ENCODE assay signal across 8 cellular contexts in the genomic region with DNA sequence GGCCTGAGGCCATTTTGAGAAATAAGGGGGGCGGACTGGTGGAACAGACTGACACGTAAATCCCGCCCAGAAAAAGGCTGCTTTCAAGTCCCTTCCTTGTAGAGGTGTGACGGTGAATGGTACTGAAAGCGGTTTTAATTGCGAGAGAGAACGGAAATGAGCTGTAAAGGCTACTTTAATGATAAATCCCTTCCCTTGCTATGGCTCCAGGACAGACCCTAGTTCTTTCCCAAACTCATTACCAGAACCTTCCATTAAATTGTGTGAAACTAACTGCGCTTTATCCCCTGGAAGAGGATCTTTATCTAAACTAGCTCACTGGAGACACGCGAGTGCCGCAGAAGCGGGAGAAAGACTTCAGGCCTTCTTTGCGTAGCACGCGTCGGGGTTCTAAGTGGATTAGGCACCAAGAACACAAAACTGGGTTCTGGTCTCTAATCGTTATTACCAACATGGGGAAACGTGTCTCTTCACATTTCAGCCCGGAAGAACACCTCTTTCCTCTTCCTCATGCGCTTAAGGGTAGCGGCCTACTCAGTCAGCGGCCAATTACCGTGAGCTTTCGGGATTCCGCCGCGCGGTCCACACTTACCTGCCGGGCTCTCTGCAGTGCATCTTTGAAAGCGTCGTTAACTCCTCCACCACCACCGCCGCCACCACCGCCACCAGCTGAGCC.
DNase-seq lines count a peak whose midpoint lies in the region; ATAC-seq and TF ChIP-seq lines count a peak whose summit lies in the region.

No MANE protein-coding gene starts in this region.

- TF ChIP-seq CTCF in WERI-Rb-1 (IDR thresholded peaks at IDR 0.05; ENCODE audit: low read depth, low read length) (no peak), cardiac fibroblast (IDR thresholded peaks at IDR 0.05; ENCODE audit: low read depth, low read length) (no peak)

- in situ Hi-C loops in ACHN (cut with HindIII; ENCODE audit: low pct_ligation_motif_present, low pct_unique_long_range_greater_than_20kb, low sequenced_read_pairs) = no loop called here

- H3K4me3 ChIP-seq in WERI-Rb-1 (ENCODE audit: low read depth, low read length) (peak overlapping the region; percentile 89), cardiac fibroblast (replicated peaks in 1 of 2; ENCODE audit: low read depth in 2 of 2, low read length in 2 of 2) (peak overlapping the region; percentile 72 to 82)

- H3K36me3 ChIP-seq in WERI-Rb-1 = peaks cover 51% of the 10 kb centered on the region

- H3K27me3 ChIP-seq in WERI-Rb-1 (ENCODE audit: insufficient read depth, low read depth, severe bottlenecking) (no peaks in the 10 kb centered on the region), layer of hippocampus (ENCODE audit: control insufficient read depth, insufficient read depth, low read length) (no peaks in the 10 kb centered on the region)

- ATAC-seq in GM18907 (IDR thresholded peaks at IDR 0.05; ENCODE audit: unreplicated experiment) = peak; percentile 76
- ATAC-seq in HG03108 (IDR thresholded peaks at IDR 0.05; ENCODE audit: unreplicated experiment) = peak; percentile 74

- peak; percentile 87 for DNase-seq in ACHN
- DNase-seq in NCI-H2171 treated with DMSO at 0.1 percent for 48 hours (lab: John Stamatoyannopoulos, UW) = peak; percentile 82
- DNase-seq in WERI-Rb-1 = peak; percentile 72
- DNase-seq in cardiac fibroblast (ENCODE audit: low read depth in 2 of 2) = peak; percentile 95 to 96
- DNase-seq in stimulated activated CD4-positive, alpha-beta T cell treated with anti-CD3 and anti-CD28 coated beads, Interleukin-1b, Interleukin-23, amount 100 ng/mL, for 4 hours (ENCODE audit: low read depth in 2 of 2) = peak; percentile 24 to 65

- H3K27ac ChIP-seq in WERI-Rb-1 (peak overlapping the region; percentile 97), layer of hippocampus (ENCODE audit: low read depth, low read length) (peak overlapping the region; percentile 95)

- H3K9me3 ChIP-seq in WERI-Rb-1 (ENCODE audit: severe bottlenecking) = no peaks in the 10 kb centered on the region

Comparison
In these comparisons a context has a peak if more than half of its experiments do, and no peak if none do; other contexts are left out.
1. Peak in every context shown above with its lines: DNase-seq, ATAC-seq, H3K4me3 ChIP-seq and H3K27ac ChIP-seq.
2. DNase-seq: peak in every context shown above with its lines; median percentile 96 in cardiac fibroblast; 87 in ACHN; 82 in NCI-H2171 treated with DMSO at 0.1 percent for 48 hours; 72 in WERI-Rb-1; 44 in stimulated activated CD4-positive, alpha-beta T cell treated with anti-CD3 and anti-CD28 coated beads, Interleukin-1b, Interleukin-23, amount 100 ng/mL, for 4 hours.